In the genomic region with DNA sequence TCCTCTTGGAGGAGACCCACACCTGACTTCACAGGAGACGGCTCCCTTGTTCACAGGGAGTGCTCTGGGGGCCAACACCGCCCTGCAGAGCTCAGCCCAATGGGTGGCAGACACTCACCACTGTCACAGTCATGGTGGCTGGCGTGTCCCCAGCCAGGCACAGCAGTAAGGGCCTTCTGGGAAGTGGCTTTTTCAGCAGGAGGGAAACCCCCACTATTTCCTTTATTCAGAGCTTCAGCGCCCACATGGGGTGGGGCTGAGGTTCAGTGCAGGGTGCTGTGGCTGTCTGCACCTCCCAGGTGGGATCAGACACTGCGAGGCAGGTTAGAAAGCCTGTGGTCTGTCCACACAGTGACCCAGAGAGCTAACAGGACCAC, we compare ENCODE assay signal across 10 cellular contexts. TPM values are rescaled to one million over a fixed set of nuclear protein-coding genes. Genes with fewer than 3 reads are reported as not detected.
DNase-seq lines count a peak whose midpoint lies in the region; ATAC-seq and TF ChIP-seq lines count a peak whose summit lies in the region.
"Had no signal": no experiment of that assay in that cellular context is flagged by ENCODE, and none has a peak within 500 bp of the region (broad histone marks: within the 10 kb centered on the region; RNA-seq: fewer than 3 reads in every experiment).

No MANE protein-coding gene starts in this region.

- intact Hi-C loops in activated T-helper 1 cell treated with anti-CD3 and anti-CD28 coated beads, Interleukin-12 subunit alpha, Interleukin-12 subunit beta, Interleukin-2, Interleukin-4 antibody, amounts not matched to agents 30 ng/mL and 10 ng/mL and 1 ng/mL, durations not matched to agents 14 hours and 24 hours and 36 hours (cut with micrococcal nuclease): loop anchor here (5.0 kb wide), 1 partner anchor 496 kb away; the partner anchor contains the start of gene CAMSAP1

- H3K4me2 ChIP-seq in GM23338 (no peak overlapping the region), mesendoderm (ENCODE audit: low read length) (no peak overlapping the region)

- H4K5ac ChIP-seq in mesendoderm (ENCODE audit: low read length): no peak overlapping the region

- POLR2A ChIA-PET in RWPE1 (lab: Yijun Ruan, JAX; ENCODE audit: low non-redundant PET): no interaction called here

- H2BK5ac ChIP-seq in mesendoderm (ENCODE audit: low read length): no peak overlapping the region

- peak overlapping the region; percentile 52 for H3K27ac Mint-ChIP-seq in activated T-helper 1 cell treated with anti-CD3 and anti-CD28 coated beads, Interleukin-12 subunit alpha, Interleukin-12 subunit beta, Interleukin-2, Interleukin-4 antibody, amounts not matched to agents 30 ng/mL and 10 ng/mL and 1 ng/mL, durations not matched to agents 14 hours and 24 hours and 36 hours
- no peak overlapping the region for H3K27ac Mint-ChIP-seq in GM23338

- no peak overlapping the region for H3K56ac ChIP-seq in mesendoderm (ENCODE audit: low read length)

- H2AFZ ChIP-seq in GM23338: no peak overlapping the region

- H3K9ac ChIP-seq in mesendoderm (ENCODE audit: low read length): no peak overlapping the region

- no peak for ATAC-seq in GM23338

- H3K9me3 Mint-ChIP-seq in activated T-helper 1 cell treated with anti-CD3 and anti-CD28 coated beads, Interleukin-12 subunit alpha, Interleukin-12 subunit beta, Interleukin-2, Interleukin-4 antibody, amounts not matched to agents 30 ng/mL and 10 ng/mL and 1 ng/mL, durations not matched to agents 14 hours and 24 hours and 36 hours: no peaks in the 10 kb centered on the region
- H3K9me3 Mint-ChIP-seq in GM23338: no peaks in the 10 kb centered on the region; the same call in 2 of the 3 replicates

- no peaks in the 10 kb centered on the region for H3K27me3 ChIP-seq in GM23338 (ENCODE audit: insufficient read depth)
- H3K27me3 ChIP-seq in mesendoderm (ENCODE audit: insufficient read depth, low read length, poor library complexity): no peaks in the 10 kb centered on the region

- H3K23ac ChIP-seq in mesendoderm (ENCODE audit: low read length): no peak overlapping the region

- H3K36me3 ChIP-seq in GM23338 (ENCODE audit: insufficient read depth) (peaks cover 25% of the 10 kb centered on the region), mesendoderm (ENCODE audit: control insufficient read depth, insufficient read depth, low read length) (peaks cover 8% of the 10 kb centered on the region)

- no peak overlapping the region for H4K8ac ChIP-seq in mesendoderm (ENCODE audit: low read depth, low read length)

- TF ChIP-seq CTCF in GM12865 (IDR thresholded peaks at IDR 0.05; ENCODE audit: insufficient read depth, low read depth, low read length, missing control alignments): no peak
- TF ChIP-seq CTCF in RWPE1 (conservative IDR thresholded peaks at IDR 0.05; ENCODE audit: low read depth): no peak
- no peak for TF ChIP-seq CTCF in GM23338 (conservative IDR thresholded peaks at IDR 0.05; ENCODE audit: low read depth in 2 of 2)

- peaks cover 12% of the 10 kb centered on the region for H3K79me1 ChIP-seq in mesendoderm (ENCODE audit: low read length)

- H3K79me2 ChIP-seq in GM23338 (replicated peaks; ENCODE audit: insufficient read depth) (peaks cover 20% of the 10 kb centered on the region), mesendoderm (ENCODE audit: control insufficient read depth, insufficient read depth, low read length) (peaks cover 15% of the 10 kb centered on the region)

- DNase-seq in GM12865 (ENCODE audit: low read depth) (peak; percentile 83), RWPE1 (ENCODE audit: low spot score) (no peak), GM23338 (ENCODE audit: low spot score) (no peak), NCI-H2171 (lab: John Stamatoyannopoulos, UW) (no peak), mesendoderm (no peak), mucosa of gallbladder (ENCODE audit: low spot score) (no peak)
- DNase-seq in activated T-helper 1 cell treated with anti-CD3 and anti-CD28 coated beads, Interleukin-12 subunit alpha, Interleukin-12 subunit beta, Interleukin-2, Interleukin-4 antibody, amounts not matched to agents 30 ng/mL and 10 ng/mL and 1 ng/mL, durations not matched to agents 14 hours and 24 hours and 36 hours (ENCODE audit: low spot score): peak; percentile 69
- peak; percentile 74 to 75 for DNase-seq in stimulated activated CD4-positive, alpha-beta T cell treated with anti-CD3 and anti-CD28 coated beads, Interleukin-2, amount 100 ng/mL, for 24 hours
- DNase-seq: Caco-2, NCI-H1048 had no signal

- H2BK15ac ChIP-seq in mesendoderm (replicated peaks; ENCODE audit: low read depth): no peak overlapping the region

- H3K9me2 ChIP-seq in GM23338 (ENCODE audit: insufficient read depth): no peaks in the 10 kb centered on the region

- no peak overlapping the region for H3K4ac ChIP-seq in mesendoderm (ENCODE audit: low read depth, low read length)

- H2BK120ac ChIP-seq in mesendoderm (ENCODE audit: low read depth, low read length): no peak overlapping the region

- CTCF ChIA-PET in RWPE1 (lab: Yijun Ruan, JAX): interaction anchor here (0.6 to 1.0 kb wide), 3 partner anchors 21 to 44 kb away, joined by 3 to 6 read pairs (median 6); partner anchors contain the start of gene DNLZ

- no CpG with 5 or more reads among the region's 5 CpGs for WGBS in mesendoderm (ENCODE audit: extremely low coverage, insufficient coverage, low lambda C conversion rate)

- H3K18ac ChIP-seq in mesendoderm (ENCODE audit: low read length): no peak overlapping the region

- H4K20me1 ChIP-seq in GM23338 (replicated peaks; ENCODE audit: insufficient read depth): peaks cover 8% of the 10 kb centered on the region

- peaks cover 38% of the 10 kb centered on the region for H3K4me1 Mint-ChIP-seq in activated T-helper 1 cell treated with anti-CD3 and anti-CD28 coated beads, Interleukin-12 subunit alpha, Interleukin-12 subunit beta, Interleukin-2, Interleukin-4 antibody, amounts not matched to agents 30 ng/mL and 10 ng/mL and 1 ng/mL, durations not matched to agents 14 hours and 24 hours and 36 hours (ENCODE audit: low read depth)
- peaks cover 8% of the 10 kb centered on the region for H3K4me1 Mint-ChIP-seq in GM23338

- H3K4me3 ChIP-seq in GM12865 (ENCODE audit: low read depth, low read length) (peak overlapping the region; percentile 31), GM23338 (no peak overlapping the region), mesendoderm (ENCODE audit: low read length) (no peak overlapping the region)

- H3K36me3 Mint-ChIP-seq in activated T-helper 1 cell treated with anti-CD3 and anti-CD28 coated beads, Interleukin-12 subunit alpha, Interleukin-12 subunit beta, Interleukin-2, Interleukin-4 antibody, amounts not matched to agents 30 ng/mL and 10 ng/mL and 1 ng/mL, durations not matched to agents 14 hours and 24 hours and 36 hours (ENCODE audit: low read depth): peaks cover 56% of the 10 kb centered on the region
- H3K36me3 Mint-ChIP-seq in GM23338 (ENCODE audit: low read depth): peaks cover 66% of the 10 kb centered on the region

- no peak overlapping the region for H2AK5ac ChIP-seq in mesendoderm (ENCODE audit: low read length)

- peak overlapping the region; percentile 65 for H3K4me3 Mint-ChIP-seq in activated T-helper 1 cell treated with anti-CD3 and anti-CD28 coated beads, Interleukin-12 subunit alpha, Interleukin-12 subunit beta, Interleukin-2, Interleukin-4 antibody, amounts not matched to agents 30 ng/mL and 10 ng/mL and 1 ng/mL, durations not matched to agents 14 hours and 24 hours and 36 hours
- no peak overlapping the region for H3K4me3 Mint-ChIP-seq in GM23338

- no peaks in the 10 kb centered on the region for H3K27me3 Mint-ChIP-seq in activated T-helper 1 cell treated with anti-CD3 and anti-CD28 coated beads, Interleukin-12 subunit alpha, Interleukin-12 subunit beta, Interleukin-2, Interleukin-4 antibody, amounts not matched to agents 30 ng/mL and 10 ng/mL and 1 ng/mL, durations not matched to agents 14 hours and 24 hours and 36 hours (ENCODE audit: insufficient read depth)
- H3K27me3 Mint-ChIP-seq in GM23338 (ENCODE audit: insufficient read depth, low read depth, poor library complexity): peaks cover 18% of the 10 kb centered on the region

- H3K27ac ChIP-seq in RWPE1 (peak overlapping the region; percentile 78), GM23338 (ENCODE audit: low read depth) (no peak overlapping the region), mesendoderm (ENCODE audit: low read depth, low read length) (no peak overlapping the region)

- peaks cover 3% of the 10 kb centered on the region; the same call in 1 of the 2 replicates for H3K4me1 ChIP-seq in GM23338 (ENCODE audit: insufficient read depth)
- peaks cover 2% of the 10 kb centered on the region for H3K4me1 ChIP-seq in mesendoderm (ENCODE audit: control insufficient read depth, low read depth, low read length)
- H3K4me1 ChIP-seq: Caco-2 had no signal

- H3F3A ChIP-seq in GM23338 (replicated peaks; ENCODE audit: low read depth): peaks cover 27% of the 10 kb centered on the region

RNA-seq across cellular contexts. Expression of gene SNAPC4, which starts 3.6 kb away (rescaled TPM):
- 26.7 TPM in 2 replicates for total RNA-seq in activated T-helper 1 cell treated with anti-CD3 and anti-CD28 coated beads, Interleukin-12 subunit alpha, Interleukin-12 subunit beta, Interleukin-2, Interleukin-4 antibody, amounts not matched to agents 30 ng/mL and 10 ng/mL and 1 ng/mL, durations not matched to agents 14 hours and 24 hours and 36 hours
- total RNA-seq in GM23338 (2014; rRNA removed; shearing (Covaris generic)): 20.4 and 22.7 TPM in 2 replicates
- 8.8 and 10.2 TPM in 2 replicates for polyA plus RNA-seq in GM23338 (2016; fragmentation: Nextera tagmentation; extraction: Ambion mirVana)
- polyA plus RNA-seq in mesendoderm (2013, experiment 1 of 2): 12.5 TPM
- 12.5 TPM for polyA plus RNA-seq in mesendoderm (2013, experiment 2 of 2)
- total RNA-seq in mucosa of gallbladder: 9.1 TPM

RNA-seq across cellular contexts. Expression of gene ENTR1, which starts 6.9 kb away (rescaled TPM):
- 50.0 and 54.5 TPM in 2 replicates for total RNA-seq in activated T-helper 1 cell treated with anti-CD3 and anti-CD28 coated beads, Interleukin-12 subunit alpha, Interleukin-12 subunit beta, Interleukin-2, Interleukin-4 antibody, amounts not matched to agents 30 ng/mL and 10 ng/mL and 1 ng/mL, durations not matched to agents 14 hours and 24 hours and 36 hours
- 79.7 and 91.9 TPM in 2 replicates for total RNA-seq in GM23338 (2014; rRNA removed; shearing (Covaris generic))
- polyA plus RNA-seq in GM23338 (2016; fragmentation: Nextera tagmentation; extraction: Ambion mirVana): 25.6 and 29.9 TPM in 2 replicates
- polyA plus RNA-seq in mesendoderm (2013, experiment 1 of 2): 83.3 TPM
- polyA plus RNA-seq in mesendoderm (2013, experiment 2 of 2): 82.0 TPM
- total RNA-seq in mucosa of gallbladder: 38.8 TPM

RNA-seq across cellular contexts. Expression of gene PMPCA, which starts 6.9 kb away (rescaled TPM):
- total RNA-seq in activated T-helper 1 cell treated with anti-CD3 and anti-CD28 coated beads, Interleukin-12 subunit alpha, Interleukin-12 subunit beta, Interleukin-2, Interleukin-4 antibody, amounts not matched to agents 30 ng/mL and 10 ng/mL and 1 ng/mL, durations not matched to agents 14 hours and 24 hours and 36 hours: 104 and 114 TPM in 2 replicates
- total RNA-seq in GM23338 (2014; rRNA removed; shearing (Covaris generic)): 83.3 and 88.2 TPM in 2 replicates
- 54.6 and 61.3 TPM in 2 replicates for polyA plus RNA-seq in GM23338 (2016; fragmentation: Nextera tagmentation; extraction: Ambion mirVana)
- 41.2 TPM for polyA plus RNA-seq in mesendoderm (2013, experiment 1 of 2)
- polyA plus RNA-seq in mesendoderm (2013, experiment 2 of 2): 43.3 TPM
- 41.2 TPM for total RNA-seq in mucosa of gallbladder

RNA-seq across cellular contexts. Expression of gene CARD9, which starts 30.1 kb away (rescaled TPM):
- total RNA-seq in activated T-helper 1 cell treated with anti-CD3 and anti-CD28 coated beads, Interleukin-12 subunit alpha, Interleukin-12 subunit beta, Interleukin-2, Interleukin-4 antibody, amounts not matched to agents 30 ng/mL and 10 ng/mL and 1 ng/mL, durations not matched to agents 14 hours and 24 hours and 36 hours: 7.1 and 7.2 TPM in 2 replicates
- total RNA-seq in GM23338 (2014; rRNA removed; shearing (Covaris generic)): 0.49 and 1.1 TPM in 2 replicates
- 0.63 and 0.92 TPM in 2 replicates for polyA plus RNA-seq in GM23338 (2016; fragmentation: Nextera tagmentation; extraction: Ambion mirVana)
- polyA plus RNA-seq in mesendoderm (2013, experiment 1 of 2): 0.29 TPM
- 0.20 TPM for polyA plus RNA-seq in mesendoderm (2013, experiment 2 of 2)
- total RNA-seq in mucosa of gallbladder: 8.2 TPM

RNA-seq across cellular contexts. Expression of gene INPP5E, which starts 36.1 kb away (rescaled TPM):
- total RNA-seq in activated T-helper 1 cell treated with anti-CD3 and anti-CD28 coated beads, Interleukin-12 subunit alpha, Interleukin-12 subunit beta, Interleukin-2, Interleukin-4 antibody, amounts not matched to agents 30 ng/mL and 10 ng/mL and 1 ng/mL, durations not matched to agents 14 hours and 24 hours and 36 hours: 19.7 and 20.0 TPM in 2 replicates
- 10.9 and 13.4 TPM in 2 replicates for total RNA-seq in GM23338 (2014; rRNA removed; shearing (Covaris generic))
- 5.8 TPM in 2 replicates for polyA plus RNA-seq in GM23338 (2016; fragmentation: Nextera tagmentation; extraction: Ambion mirVana)
- 7.3 TPM for polyA plus RNA-seq in mesendoderm (2013, experiment 1 of 2)
- 7.3 TPM for polyA plus RNA-seq in mesendoderm (2013, experiment 2 of 2)
- 18.7 TPM for total RNA-seq in mucosa of gallbladder

Comparison
In these comparisons a context has a peak if more than half of its experiments do, and no peak if none do; other contexts are left out.
1. DNase-seq: peak in GM12865 (single experiment), activated T-helper 1 cell treated with anti-CD3 and anti-CD28 coated beads, Interleukin-12 subunit alpha, Interleukin-12 subunit beta, Interleukin-2, Interleukin-4 antibody, amounts not matched to agents 30 ng/mL and 10 ng/mL and 1 ng/mL, durations not matched to agents 14 hours and 24 hours and 36 hours (single experiment) and stimulated activated CD4-positive, alpha-beta T cell treated with anti-CD3 and anti-CD28 coated beads, Interleukin-2, amount 100 ng/mL, for 24 hours (2 of 2); none in RWPE1 (single experiment), GM23338 (single experiment), NCI-H2171 (single experiment), mesendoderm (single experiment) and mucosa of gallbladder (single experiment).